In the genomic region with DNA sequence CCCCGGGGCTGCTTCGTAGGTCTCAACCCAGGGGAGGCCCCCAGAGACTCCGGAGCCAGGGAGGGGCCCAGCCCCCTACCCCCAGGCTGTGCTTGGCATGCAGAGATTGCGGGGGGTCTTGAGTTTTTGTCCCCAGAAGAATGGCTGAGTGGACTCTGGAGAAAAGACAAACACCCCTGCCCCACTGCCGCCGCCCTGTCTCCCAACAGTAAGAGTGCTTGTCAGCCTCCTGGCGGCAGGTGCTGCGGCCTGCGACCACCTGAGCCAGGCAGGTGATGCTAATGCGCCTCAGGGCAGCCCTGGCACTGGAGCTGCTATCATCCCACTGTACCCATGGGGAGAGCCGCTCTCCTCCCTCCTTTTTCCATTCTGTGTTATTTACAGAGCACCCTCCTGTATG, we compare ENCODE assay signal across 18 cellular contexts. TPM values are rescaled to one million over a fixed set of nuclear protein-coding genes. Genes with fewer than 3 reads are reported as not detected.
DNase-seq lines count a peak whose midpoint lies in the region; ATAC-seq, FAIRE-seq and TF ChIP-seq lines count a peak whose summit lies in the region.
"Had no signal": no experiment of that assay in that cellular context is flagged by ENCODE, and none has a peak within 500 bp of the region (broad histone marks: within the 10 kb centered on the region; RNA-seq: fewer than 3 reads in every experiment).

No MANE protein-coding gene starts in this region.

- H3K36me3 Mint-ChIP-seq in WTC11: 0 out of 2 replicates have a peak, but pooled peaks cover 8% of the 10 kb centered on the region
- peaks cover 0 to 7% (median 0%) of the 10 kb centered on the region in 5 donors for H3K36me3 Mint-ChIP-seq in naive thymus-derived CD4-positive, alpha-beta T cell

- TF ChIP-seq POLR2A in GM12891 (IDR thresholded peaks at IDR 0.05; ENCODE audit: low read depth, low read length): no peak

- no peaks in the 10 kb centered on the region for H3K79me2 ChIP-seq in DOHH2 (ENCODE audit: control insufficient read depth, low read length)

- peak overlapping the region; percentile 69 for H3K4me3 Mint-ChIP-seq in WTC11
- H3K4me3 Mint-ChIP-seq in naive thymus-derived CD4-positive, alpha-beta T cell: peak overlapping the region in 8 of 10 donors; percentile 21 to 80 (median 56)

- H3K9me2 ChIP-seq in DOHH2 (replicated peaks; ENCODE audit: control insufficient read depth, low read length): no peaks in the 10 kb centered on the region

- H3K4me2 ChIP-seq in DOHH2 (ENCODE audit: low read length): peak overlapping the region; percentile 76

- no peak overlapping the region for H3K27ac Mint-ChIP-seq in WTC11
- H3K27ac Mint-ChIP-seq in naive thymus-derived CD4-positive, alpha-beta T cell: peak overlapping the region in 2 of 9 donors; percentile 80 to 82
- H3K27ac Mint-ChIP-seq: neural progenitor cell had no signal

- FAIRE-seq in GM12891 (lab: Jason Lieb, UNC): no peak

- no peak for ATAC-seq in WTC11
- ATAC-seq in naive thymus-derived CD4-positive, alpha-beta T cell: no peak
- ATAC-seq: foreskin keratinocyte had no signal

- CTCF ChIA-PET in WTC11 (lab: Charles Lee): interaction anchor here (1.8 to 5.0 kb wide), 5 partner anchors 18 to 102 kb away, joined by 7 to 34 read pairs (median 8); a partner anchor contains a TSS
- CTCF ChIA-PET in naive thymus-derived CD4-positive, alpha-beta T cell (lab: Charles Lee): no interaction called here

- H3K27ac ChIP-seq in DOHH2 (ENCODE audit: low read depth, low read length): no peak overlapping the region
- no peak overlapping the region for H3K27ac ChIP-seq in naive thymus-derived CD4-positive, alpha-beta T cell (ENCODE audit: low read depth, low read length)
- H3K27ac ChIP-seq: foreskin keratinocyte, neural progenitor cell, right atrium auricular region had no signal

- peaks cover 81% of the 10 kb centered on the region for H3K4me1 ChIP-seq in DOHH2 (ENCODE audit: control insufficient read depth, low read length)
- peaks cover 21 to 38% of the 10 kb centered on the region in 2 donors for H3K4me1 ChIP-seq in naive thymus-derived CD4-positive, alpha-beta T cell (ENCODE audit: control insufficient read depth in 2 of 2, insufficient read depth in 2 of 2, low read length in 2 of 2)
- H3K4me1 ChIP-seq: foreskin keratinocyte had no signal

- peaks cover 18% of the 10 kb centered on the region for H3K27me3 Mint-ChIP-seq in WTC11 (ENCODE audit: low read depth)
- H3K27me3 Mint-ChIP-seq in naive thymus-derived CD4-positive, alpha-beta T cell: peaks cover 0 to 38% (median 13%) of the 10 kb centered on the region in 5 donors

- H3K36me3 ChIP-seq in DOHH2 (ENCODE audit: control insufficient read depth, low read length): peaks cover 24% of the 10 kb centered on the region
- peaks cover 0 to 17% (median 0%) of the 10 kb centered on the region in 3 experiments for H3K36me3 ChIP-seq in naive thymus-derived CD4-positive, alpha-beta T cell (ENCODE audit: control insufficient read depth in 2 of 3, insufficient read depth in 3 of 3, low read length in 3 of 3)
- H3K36me3 ChIP-seq: neural progenitor cell had no signal

- peaks cover 2% of the 10 kb centered on the region; the same call in 1 of the 2 replicates for H4K20me1 ChIP-seq in DOHH2 (ENCODE audit: control insufficient read depth, insufficient read depth, low read depth, low read length)

- H3F3A ChIP-seq in DOHH2 (ENCODE audit: control insufficient read depth, insufficient read depth): peaks cover 19% of the 10 kb centered on the region

- DNase-seq in DMS53 (lab: John Stamatoyannopoulos, UW) (peak; percentile 52), DMS53 treated with DMSO at 0.1 percent for 48 hours (lab: John Stamatoyannopoulos, UW; ENCODE audit: unreplicated experiment) (no peak), WTC11 (ENCODE audit: low spot score) (no peak), GM12891 (ENCODE audit: insufficient read length, low spot score) (no peak)
- no peak for DNase-seq in naive thymus-derived CD4-positive, alpha-beta T cell
- DNase-seq in stimulated activated naive CD4-positive, alpha-beta T cell treated with Interleukin-2 at 50 U/mL for 16 hours (lab: John Stamatoyannopoulos, UW): no peak
- DNase-seq in activated naive CD4-positive, alpha-beta T cell (lab: John Stamatoyannopoulos, UW): no peak
- DNase-seq: activated CD4-positive, alpha-beta T cell treated with anti-CD3 and anti-CD28 coated beads for 36 hours; foreskin keratinocyte; MV-4-11; NCI-H2107 had no signal

- H3K4me3 ChIP-seq in DOHH2 (ENCODE audit: low read length): peak overlapping the region; percentile 71
- H3K4me3 ChIP-seq in naive thymus-derived CD4-positive, alpha-beta T cell (ENCODE audit: low read length): no peak overlapping the region
- H3K4me3 ChIP-seq: lung had no signal

- 0 out of 2 replicates have a peak, but pooled peaks cover 3% of the 10 kb centered on the region for H3K9me3 ChIP-seq in DOHH2 (ENCODE audit: control insufficient read depth, insufficient read depth, low read length)
- no peaks in the 10 kb centered on the region for H3K9me3 ChIP-seq in naive thymus-derived CD4-positive, alpha-beta T cell (ENCODE audit: control insufficient read depth in 2 of 3, low read length in 3 of 3)
- H3K9me3 ChIP-seq: right atrium auricular region had no signal

- H3K4me1 Mint-ChIP-seq in WTC11: peaks cover 44% of the 10 kb centered on the region
- peaks cover 24 to 44% (median 33%) of the 10 kb centered on the region in 7 donors for H3K4me1 Mint-ChIP-seq in naive thymus-derived CD4-positive, alpha-beta T cell

- H3K9me3 Mint-ChIP-seq in WTC11: no peaks in the 10 kb centered on the region
- no peaks in the 10 kb centered on the region for H3K9me3 Mint-ChIP-seq in naive thymus-derived CD4-positive, alpha-beta T cell
- H3K9me3 Mint-ChIP-seq: neural progenitor cell had no signal

- intact Hi-C loops in naive thymus-derived CD4-positive, alpha-beta T cell (cut with micrococcal nuclease): loop anchor here (2.0 to 5.0 kb wide), 5 partner anchors 15 to 67 kb away; a partner anchor contains a TSS

- TF ChIP-seq CTCF in DOHH2 (IDR thresholded peaks at IDR 0.05; ENCODE audit: low read depth, low read length, poor library complexity, severe bottlenecking): no peak
- no peak for TF ChIP-seq CTCF in WTC11 (IDR thresholded peaks at IDR 0.05)

- peaks cover 30% of the 10 kb centered on the region for H3K27me3 ChIP-seq in DOHH2 (ENCODE audit: control insufficient read depth, low read length)
- peaks cover 0 to 6% of the 10 kb centered on the region in 2 donors for H3K27me3 ChIP-seq in naive thymus-derived CD4-positive, alpha-beta T cell (ENCODE audit: control insufficient read depth in 2 of 2, insufficient read depth in 2 of 2, low read length in 2 of 2)

- POLR2A ChIA-PET in WTC11 (lab: Charles Lee): no interaction called here
- POLR2A ChIA-PET in naive thymus-derived CD4-positive, alpha-beta T cell (lab: Charles Lee): no interaction called here

TF ChIP-seq in WTC11, 78 proteins besides CTCF, POLR2A, EP300 and RAD21 (continues in another document):
- TF ChIP-seq TEAD4 (CRISPR knock-in tag; IDR thresholded peaks at IDR 0.05): no peak
- no peak for TF ChIP-seq KAT7 (CRISPR knock-in tag; IDR thresholded peaks at IDR 0.05; ENCODE audit: borderline replicate concordance)

TF ChIP-seq in GM12891, 5 proteins besides CTCF, POLR2A, EP300 and RAD21:
- TF ChIP-seq POLR2AphosphoS5 (IDR thresholded peaks at IDR 0.05; ENCODE audit: low read depth, low read length) (no peak), PAX5 (IDR thresholded peaks at IDR 0.05; ENCODE audit: insufficient read depth, low read length, severe bottlenecking) (no peak), TAF1 (IDR thresholded peaks at IDR 0.05; ENCODE audit: low read depth, low read length) (no peak)

RNA-seq across cellular contexts. Expression of a gene that starts 2.7 kb away (rescaled TPM):
- total RNA-seq in WTC11 (2021): 0.80 to 1.9 TPM (median 1.5 TPM) in 3 replicates
- under 1 TPM in 1 of 5 experiments, not detected in 4; 0.37 TPM for total RNA-seq in naive thymus-derived CD4-positive, alpha-beta T cell
- polyA plus RNA-seq in naive thymus-derived CD4-positive, alpha-beta T cell: not detected
- polyA plus RNA-seq in GM12891 (2012; ENCODE audit: low read depth, missing spikeins): 0.09 TPM
- total RNA-seq: chondrocyte, endothelial cell of umbilical vein, foreskin keratinocyte, lung, right atrium auricular region, Right ventricle myocardium inferior had no signal
- polyA plus RNA-seq: foreskin keratinocyte had no signal

RNA-seq across cellular contexts. Expression of a gene that starts 15.2 kb away (rescaled TPM):
- 169 to 219 TPM (median 207 TPM) in 3 replicates for total RNA-seq in WTC11 (2021)
- 100 to 1,000 TPM; 240 to 498 (median 281) TPM for total RNA-seq in naive thymus-derived CD4-positive, alpha-beta T cell
- 100 to 1,000 TPM; 454 to 537 TPM for polyA plus RNA-seq in naive thymus-derived CD4-positive, alpha-beta T cell
- polyA plus RNA-seq in GM12891 (2012; ENCODE audit: low read depth, missing spikeins): 416 TPM

RNA-seq across cellular contexts. Expression of a gene that starts 27.2 kb away (rescaled TPM):
- total RNA-seq in WTC11 (2021): 96.9 to 113 TPM (median 109 TPM) in 3 replicates
- total RNA-seq in naive thymus-derived CD4-positive, alpha-beta T cell: 10 to 100 TPM; 37.7 to 66.9 (median 42.7) TPM
- 10 to 100 TPM; 12.9 to 23.5 TPM for polyA plus RNA-seq in naive thymus-derived CD4-positive, alpha-beta T cell
- 85.4 TPM for polyA plus RNA-seq in GM12891 (2012; ENCODE audit: low read depth, missing spikeins)

RNA-seq across cellular contexts. Expression of a gene that starts 50.6 kb away (rescaled TPM):
- 8.0 to 9.4 TPM (median 9.1 TPM) in 3 replicates for total RNA-seq in WTC11 (2021)
- total RNA-seq in naive thymus-derived CD4-positive, alpha-beta T cell: 10 to 100 TPM in 1 of 5 experiments, 1 to 10 TPM in 4; 2.7 to 13.0 (median 6.1) TPM
- 10 to 100 TPM in 1 of 2 donors, 1 to 10 TPM in 1; 6.5 to 13.5 TPM for polyA plus RNA-seq in naive thymus-derived CD4-positive, alpha-beta T cell
- 2.0 TPM for polyA plus RNA-seq in GM12891 (2012; ENCODE audit: low read depth, missing spikeins)
- total RNA-seq: chondrocyte, foreskin keratinocyte had no signal
